In the genomic region with DNA sequence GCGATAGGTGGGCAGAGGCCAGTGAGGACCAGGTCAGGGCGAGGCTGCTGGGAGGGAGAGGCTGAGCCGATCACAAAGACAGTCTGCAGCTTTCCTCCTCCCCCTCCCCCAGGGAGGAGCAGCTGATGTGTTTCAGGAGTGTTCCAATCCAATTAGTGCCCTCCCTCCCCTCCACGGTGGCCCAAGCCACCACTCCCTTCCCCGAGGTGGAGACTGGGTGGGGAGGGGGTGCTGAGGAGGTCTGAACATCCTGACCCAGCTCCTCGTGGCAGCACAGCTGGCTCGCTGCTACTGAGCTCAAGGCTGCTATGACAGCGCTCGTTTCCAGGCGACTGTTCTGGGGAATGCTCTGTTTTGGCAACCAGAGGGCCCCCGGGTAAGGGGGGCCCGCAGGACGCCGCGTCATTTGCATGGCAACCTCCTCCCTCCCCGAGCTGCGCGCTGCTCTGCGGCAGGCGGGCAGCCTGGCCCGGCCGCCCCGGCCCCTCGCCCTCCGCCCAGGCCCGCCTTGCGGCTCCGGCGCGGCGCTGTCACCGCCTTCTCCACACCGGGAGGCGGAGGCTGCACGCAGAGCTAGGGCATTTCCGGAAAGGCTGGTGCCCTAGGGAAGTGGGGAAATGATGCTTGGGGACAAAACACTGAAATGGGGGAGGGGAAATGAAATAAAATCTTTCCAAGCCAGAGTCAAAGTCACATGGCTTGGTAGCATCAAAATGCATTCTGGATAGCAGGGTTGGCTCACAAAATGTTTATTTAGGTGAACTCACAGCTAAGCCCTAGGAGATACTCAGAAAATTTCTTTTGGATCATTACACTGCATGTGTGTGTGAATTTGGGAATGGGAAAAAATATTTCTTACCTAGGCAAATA, we compare ENCODE assay signal across 8 cellular contexts.
A peak's percentile ranks its signal among the peaks of the same experiment; 100 is the strongest.
DNase-seq lines count a peak whose midpoint lies in the region; ATAC-seq and TF ChIP-seq lines count a peak whose summit lies in the region.

No MANE protein-coding gene starts in this region.

- CTCF ChIA-PET in activated naive CD4-positive, alpha-beta T cell treated with anti-CD3 and anti-CD28 coated beads for 36 hours (lab: Charles Lee), result interaction anchor here (0.6 to 2.0 kb wide), 12 partner anchors 8 to 156 kb away, joined by 3 to 14 read pairs (median 4); no protein-coding TSS in a partner anchor

- H4K91ac ChIP-seq in neuronal stem cell (ENCODE audit: low read depth, low read length, poor library complexity), result no peak overlapping the region

- H3K4me2 ChIP-seq in DOHH2 (ENCODE audit: low read length) (peak overlapping the region; percentile 92), MM.1S (ENCODE audit: low read depth, low read length) (peak overlapping the region; percentile 90), neuronal stem cell (ENCODE audit: insufficient read depth, low read length, poor library complexity, severe bottlenecking) (peak overlapping the region; percentile 63)

- H3K79me1 ChIP-seq in neuronal stem cell (ENCODE audit: low read depth, low read length), result no peaks in the 10 kb centered on the region

- H3K4me3 Mint-ChIP-seq in activated naive CD4-positive, alpha-beta T cell treated with anti-CD3 and anti-CD28 coated beads for 36 hours, result peak overlapping the region; percentile 58

- H3F3A ChIP-seq in DOHH2 (ENCODE audit: control insufficient read depth, insufficient read depth) (peaks cover 22% of the 10 kb centered on the region), MM.1S (ENCODE audit: insufficient read depth, low read length) (peaks cover 47% of the 10 kb centered on the region)

- H2AFZ ChIP-seq in MM.1S (ENCODE audit: low read length), result peak overlapping the region; percentile 9; the same call in 1 of the 2 replicates
- peak overlapping the region; percentile 51 for H2AFZ ChIP-seq in neuronal stem cell (ENCODE audit: low read length)

- TF ChIP-seq EP300 in gastroesophageal sphincter (IDR thresholded peaks at IDR 0.05), result no peak

- no peak overlapping the region for H2AK5ac ChIP-seq in neuronal stem cell (ENCODE audit: low read depth, low read length)

- H3K9ac ChIP-seq in MM.1S (ENCODE audit: low read length), result peak overlapping the region; percentile 92
- peak overlapping the region; percentile 18 for H3K9ac ChIP-seq in neuronal stem cell (ENCODE audit: low read depth, low read length, poor library complexity)

- TF ChIP-seq CTCF in DOHH2 (IDR thresholded peaks at IDR 0.05; ENCODE audit: low read depth, low read length, poor library complexity, severe bottlenecking), result no peak
- no peak for TF ChIP-seq CTCF in MM.1S (IDR thresholded peaks at IDR 0.05; ENCODE audit: low read length)
- peak in 1 of 4 experiments; percentile 19 for TF ChIP-seq CTCF in gastroesophageal sphincter (IDR thresholded peaks at IDR 0.05)

- no peak overlapping the region for H3K14ac ChIP-seq in neuronal stem cell (ENCODE audit: low read length)

- no peak overlapping the region for H4K8ac ChIP-seq in neuronal stem cell (ENCODE audit: low read depth, low read length)

- ATAC-seq in gastroesophageal sphincter, result peak; percentile 94

- H3K27ac ChIP-seq in DOHH2 (ENCODE audit: low read depth, low read length) (peak overlapping the region; percentile 77), MM.1S (ENCODE audit: low read length) (peak overlapping the region; percentile 100), SJSA1 (peak overlapping the region; percentile 80), gastroesophageal sphincter (peak overlapping the region; percentile 70 to 94 (median 86)), neuronal stem cell (replicated peaks; ENCODE audit: low read length) (peak overlapping the region; percentile 85)

- TF ChIP-seq POLR2A in gastroesophageal sphincter (IDR thresholded peaks at IDR 0.05), result peak; percentile 47 to 57

- peak overlapping the region; percentile 55 for H3K18ac ChIP-seq in neuronal stem cell (ENCODE audit: low read length)

- H3K27ac Mint-ChIP-seq in activated naive CD4-positive, alpha-beta T cell treated with anti-CD3 and anti-CD28 coated beads for 36 hours, result peak overlapping the region; percentile 65

- no peak overlapping the region for H2BK120ac ChIP-seq in neuronal stem cell (ENCODE audit: low read depth, low read length)

- H3K9me2 ChIP-seq in DOHH2 (replicated peaks; ENCODE audit: control insufficient read depth, low read length), result no peaks in the 10 kb centered on the region
- no peaks in the 10 kb centered on the region for H3K9me2 ChIP-seq in MM.1S (replicated peaks; ENCODE audit: insufficient read depth, low read length)

- DNase-seq in H4 (ENCODE audit: low spot score) (peak; percentile 83), MM.1S (peak; percentile 93), SJSA1 (ENCODE audit: low read depth in 1 of 2, low spot score in 2 of 2) (peak; percentile 90 to 91), neuronal stem cell (ENCODE audit: low spot score) (peak; percentile 91), stromal cell of bone marrow (ENCODE audit: low read depth) (peak; percentile 88)
- DNase-seq in activated naive CD4-positive, alpha-beta T cell treated with anti-CD3 and anti-CD28 coated beads for 36 hours, result peak; percentile 83

- H3K9me3 Mint-ChIP-seq in activated naive CD4-positive, alpha-beta T cell treated with anti-CD3 and anti-CD28 coated beads for 36 hours, result no peaks in the 10 kb centered on the region

- H2BK15ac ChIP-seq in neuronal stem cell (ENCODE audit: low read length), result no peak overlapping the region

- H3K4me3 ChIP-seq in DOHH2 (ENCODE audit: low read length), result peak overlapping the region; percentile 67
- H3K4me3 ChIP-seq in MM.1S (ENCODE audit: low read length), result peak overlapping the region; percentile 54
- H3K4me3 ChIP-seq in SJSA1, result peak overlapping the region; percentile 32
- H3K4me3 ChIP-seq in gastroesophageal sphincter, result peak overlapping the region; percentile 28 to 54
- H3K4me3 ChIP-seq in neuronal stem cell (ENCODE audit: low read length in 2 of 2), result peak overlapping the region; percentile 5 to 32

- H4K20me1 ChIP-seq in DOHH2 (ENCODE audit: control insufficient read depth, insufficient read depth, low read depth, low read length) (no peaks in the 10 kb centered on the region), MM.1S (ENCODE audit: insufficient read depth, low read length) (no peaks in the 10 kb centered on the region)

- no peak overlapping the region for H3K23ac ChIP-seq in neuronal stem cell (ENCODE audit: low read depth, low read length, poor library complexity)

- H2BK12ac ChIP-seq in neuronal stem cell (ENCODE audit: low read length), result no peak overlapping the region

- H3K4me1 ChIP-seq in DOHH2 (ENCODE audit: control insufficient read depth, low read length), result peaks cover 55% of the 10 kb centered on the region
- H3K4me1 ChIP-seq in MM.1S (ENCODE audit: low read length), result peaks cover 42% of the 10 kb centered on the region
- H3K4me1 ChIP-seq in SJSA1 (replicated peaks), result peaks cover 25% of the 10 kb centered on the region
- H3K4me1 ChIP-seq in gastroesophageal sphincter, result peaks cover 5 to 30% (median 21%) of the 10 kb centered on the region in 3 donors
- peaks cover 29 to 39% of the 10 kb centered on the region in 2 donors for H3K4me1 ChIP-seq in neuronal stem cell (ENCODE audit: control insufficient read depth in 2 of 2, insufficient read depth in 1 of 2, low read depth in 1 of 2, low read length in 2 of 2)

- H3K4ac ChIP-seq in neuronal stem cell (ENCODE audit: low read length), result no peak overlapping the region

- H3K27me3 Mint-ChIP-seq in activated naive CD4-positive, alpha-beta T cell treated with anti-CD3 and anti-CD28 coated beads for 36 hours (ENCODE audit: low read depth), result no peaks in the 10 kb centered on the region

- intact Hi-C loops in activated naive CD4-positive, alpha-beta T cell treated with anti-CD3 and anti-CD28 coated beads for 36 hours (cut with micrococcal nuclease), result loop anchor here (1.0 to 5.0 kb wide), 3 partner anchors 35 to 67 kb away; no protein-coding TSS in a partner anchor

- H3K36me3 ChIP-seq in DOHH2 (ENCODE audit: control insufficient read depth, low read length), result no peaks in the 10 kb centered on the region
- H3K36me3 ChIP-seq in MM.1S (replicated peaks; ENCODE audit: insufficient read depth, low read length), result no peaks in the 10 kb centered on the region
- H3K36me3 ChIP-seq in SJSA1, result no peaks in the 10 kb centered on the region
- H3K36me3 ChIP-seq in gastroesophageal sphincter, result no peaks in the 10 kb centered on the region
- no peaks in the 10 kb centered on the region for H3K36me3 ChIP-seq in neuronal stem cell (replicated peaks in 1 of 2; ENCODE audit: control insufficient read depth in 2 of 2, insufficient read depth in 2 of 2, low read length in 2 of 2)

- H3K36me3 Mint-ChIP-seq in activated naive CD4-positive, alpha-beta T cell treated with anti-CD3 and anti-CD28 coated beads for 36 hours (ENCODE audit: low read depth), result no peaks in the 10 kb centered on the region

- 0 to 12% methylated on average over 1 to 3 of the region's 36 CpGs for WGBS in gastroesophageal sphincter (ENCODE audit: low coverage in 1 of 2), 2 donors
- no CpG with 5 or more reads among the region's 36 CpGs for WGBS in neuronal stem cell (ENCODE audit: extremely low coverage in 2 of 2, insufficient read length in 2 of 2, insufficient replicate concordance in 1 of 2), 2 donors

- H3K79me2 ChIP-seq in DOHH2 (ENCODE audit: control insufficient read depth, low read length) (no peaks in the 10 kb centered on the region), MM.1S (ENCODE audit: low read length) (no peaks in the 10 kb centered on the region)

- H3K4me1 Mint-ChIP-seq in activated naive CD4-positive, alpha-beta T cell treated with anti-CD3 and anti-CD28 coated beads for 36 hours (ENCODE audit: low read depth), result peaks cover 23% of the 10 kb centered on the region

- H3K9me3 ChIP-seq in DOHH2 (ENCODE audit: control insufficient read depth, insufficient read depth, low read length) (no peaks in the 10 kb centered on the region), MM.1S (replicated peaks; ENCODE audit: insufficient read depth, low read length) (no peaks in the 10 kb centered on the region), SJSA1 (replicated peaks) (no peaks in the 10 kb centered on the region), gastroesophageal sphincter (no peaks in the 10 kb centered on the region), neuronal stem cell (replicated peaks in 1 of 2; ENCODE audit: control insufficient read depth in 2 of 2, insufficient read depth in 1 of 2, low read depth in 1 of 2, low read length in 2 of 2) (no peaks in the 10 kb centered on the region)

- H3K27me3 ChIP-seq in DOHH2 (ENCODE audit: control insufficient read depth, low read length) (no peaks in the 10 kb centered on the region), MM.1S (replicated peaks; ENCODE audit: insufficient read depth, low read length) (no peaks in the 10 kb centered on the region), SJSA1 (replicated peaks) (no peaks in the 10 kb centered on the region), gastroesophageal sphincter (no peaks in the 10 kb centered on the region), neuronal stem cell (ENCODE audit: control insufficient read depth in 3 of 3, insufficient read depth in 3 of 3, low read depth in 1 of 3, low read length in 3 of 3) (peaks cover 0 to 3% (median 0%) of the 10 kb centered on the region in 3 experiments)

- H2BK5ac ChIP-seq in neuronal stem cell (ENCODE audit: low read length), result no peak overlapping the region

Comparison
In these comparisons a context has a peak if more than half of its experiments do, and no peak if none do; other contexts are left out.
1. Peak in every context shown above with its lines: DNase-seq, ATAC-seq, H3K4me3 ChIP-seq and H3K27ac ChIP-seq.